23 cellular contexts compared by ENCODE assay signal in genomic region chr11:114432893-114433292, GRCh38.
"Had no signal": no experiment of that assay in that cellular context is flagged by ENCODE, and none has a peak within 500 bp of the region (broad histone marks: within the 10 kb centered on the region; RNA-seq: fewer than 3 reads in every experiment).

No MANE protein-coding gene starts in this region.

- FAIRE-seq: endothelial cell of umbilical vein, frontal cortex, keratinocyte had no signal

- H2AFZ ChIP-seq: hepatocyte had no signal

- H3K9me3 ChIP-seq: esophagus muscularis mucosa, gastroesophageal sphincter, heart left ventricle, left lung, lower lobe of right lung, mucosa of descending colon had no signal

- ATAC-seq: foreskin keratinocyte; gastroesophageal sphincter; heart left ventricle; left cardiac atrium; left lung; left ventricle myocardium superior; lower lobe of right lung; mucosa of descending colon; naive thymus-derived CD8-positive, alpha-beta T cell had no signal

- H3K4me2 ChIP-seq: hepatocyte had no signal

- H3K4me3 ChIP-seq: coronary artery, dorsolateral prefrontal cortex, esophagus muscularis mucosa, gastroesophageal sphincter, heart left ventricle, hepatocyte, left lung, lower lobe of right lung, mucosa of descending colon had no signal

- H3K79me2 ChIP-seq: hepatocyte had no signal

- H3K27me3 ChIP-seq: dorsolateral prefrontal cortex, esophagus muscularis mucosa, foreskin keratinocyte, gastroesophageal sphincter, heart left ventricle, hepatocyte, left lung had no signal

- DNase-seq: dermis blood vessel endothelial cell; dorsolateral prefrontal cortex; effector CD4-positive, alpha-beta T cell; effector memory CD4-positive, alpha-beta T cell; foreskin keratinocyte; heart left ventricle; hypothalamus; immature natural killer cell; left cardiac atrium; left lung; left ventricle myocardium superior; lower lobe of right lung; mesenchymal stem cell; mucosa of descending colon; naive B cell; naive thymus-derived CD8-positive, alpha-beta T cell had no signal

- H3K4me1 ChIP-seq: esophagus muscularis mucosa, foreskin keratinocyte, gastroesophageal sphincter, heart left ventricle, left lung, lower lobe of right lung had no signal

- H3K36me3 ChIP-seq: esophagus muscularis mucosa, gastroesophageal sphincter, heart left ventricle, left lung, lower lobe of right lung had no signal

- H3K27ac ChIP-seq: coronary artery, dorsolateral prefrontal cortex, esophagus muscularis mucosa, foreskin keratinocyte, gastroesophageal sphincter, heart left ventricle, hepatocyte, left lung, lower lobe of right lung had no signal
